18 cellular contexts compared by ENCODE assay signal in the genomic region with DNA sequence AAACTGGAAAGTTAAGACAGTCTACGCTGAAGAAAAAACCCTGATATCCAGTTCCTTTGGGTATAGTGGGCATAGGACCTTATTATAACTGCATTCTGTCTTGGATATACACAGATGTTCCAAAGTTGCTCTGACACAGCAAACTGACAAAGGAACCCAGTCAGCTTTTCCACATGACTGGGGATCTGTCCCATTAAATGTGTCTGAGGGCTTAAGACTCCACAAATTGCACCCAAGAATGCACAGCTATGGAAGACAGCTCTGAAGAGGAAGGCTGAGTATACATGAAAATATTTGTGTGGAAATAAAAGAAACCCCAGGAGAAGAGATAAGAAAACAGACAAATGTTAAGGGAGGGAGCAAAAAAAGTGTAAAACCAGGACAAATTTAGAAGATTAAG.
A peak's percentile ranks its signal among the peaks of the same experiment; 100 is the strongest.
DNase-seq lines count a peak whose midpoint lies in the region; ATAC-seq and TF ChIP-seq lines count a peak whose summit lies in the region.
"Had no signal": no experiment of that assay in that cellular context is flagged by ENCODE, and none has a peak within 500 bp of the region (broad histone marks: within the 10 kb centered on the region; RNA-seq: fewer than 3 reads in every experiment).

No MANE protein-coding gene starts in this region.

- POLR2A ChIA-PET in MCF 10A (lab: Yijun Ruan, JAX), result interaction anchor here (1.1 to 1.4 kb wide), 2 partner anchors 48 to 146 kb away, joined by 4 to 8 read pairs; partner anchors contain the start of gene NME1
- POLR2A ChIA-PET in naive thymus-derived CD4-positive, alpha-beta T cell (lab: Charles Lee), result no interaction called here

- no peaks in the 10 kb centered on the region for H4K20me1 ChIP-seq in osteoblast (ENCODE audit: insufficient read depth, low read length)

- peaks cover 18% of the 10 kb centered on the region for H3K79me2 ChIP-seq in osteoblast (ENCODE audit: insufficient read depth, low read length)
- H3K79me2 ChIP-seq: parathyroid adenoma had no signal

- no peak for ATAC-seq in HG02763 (IDR thresholded peaks at IDR 0.05; ENCODE audit: unreplicated experiment)
- no peak for ATAC-seq in HG03108 (IDR thresholded peaks at IDR 0.05; ENCODE audit: unreplicated experiment)
- ATAC-seq in naive thymus-derived CD4-positive, alpha-beta T cell, result no peak
- ATAC-seq: HCT116, T-cell had no signal

- TF ChIP-seq CTCF in fibroblast of the aortic adventitia (IDR thresholded peaks at IDR 0.05; ENCODE audit: insufficient read depth, low read length) (no peak), osteoblast (IDR thresholded peaks at IDR 0.05; ENCODE audit: extremely low read depth, low read depth, low read length) (no peak), MCF 10A (IDR thresholded peaks at IDR 0.05; ENCODE audit: unreplicated experiment) (no peak)

- H3K27ac ChIP-seq in osteoblast (ENCODE audit: low read depth, low read length), result peak overlapping the region; percentile 65
- H3K27ac ChIP-seq in naive thymus-derived CD4-positive, alpha-beta T cell (ENCODE audit: low read depth, low read length), result no peak overlapping the region
- H3K27ac ChIP-seq: esophagus squamous epithelium, parathyroid adenoma, VCaP had no signal

- DNase-seq in AG20443 (ENCODE audit: low spot score), result peak; percentile 48
- DNase-seq in amniotic epithelial cell (ENCODE audit: low read depth), result peak; percentile 79
- peak; percentile 50 for DNase-seq in fibroblast of the aortic adventitia (ENCODE audit: low read depth)
- peak; percentile 47 for DNase-seq in osteoblast (ENCODE audit: insufficient read length, low spot score, missing footprints)
- no peak for DNase-seq in MCF 10A (ENCODE audit: unreplicated experiment)
- no peak for DNase-seq in naive thymus-derived CD4-positive, alpha-beta T cell
- DNase-seq: anterior cingulate cortex; Calu3; esophagus squamous epithelium; GDM1; NCI-H1417; NK-92 treated with Interleukin-12 subunit alpha and Interleukin-12 subunit beta, amount 100 ng/mL, for 24 hours; T-cell had no signal

- H3K36me3 Mint-ChIP-seq in MCF 10A (ENCODE audit: insufficient read depth, unreplicated experiment), result peaks cover 40% of the 10 kb centered on the region
- peaks cover 9 to 13% (median 13%) of the 10 kb centered on the region in 5 donors for H3K36me3 Mint-ChIP-seq in naive thymus-derived CD4-positive, alpha-beta T cell

- H3K4me1 Mint-ChIP-seq in MCF 10A (ENCODE audit: insufficient read depth, unreplicated experiment), result no peaks in the 10 kb centered on the region
- H3K4me1 Mint-ChIP-seq in naive thymus-derived CD4-positive, alpha-beta T cell, result no peaks in the 10 kb centered on the region
- H3K4me1 Mint-ChIP-seq: T-cell had no signal

- CTCF ChIA-PET in MCF 10A (lab: Yijun Ruan, JAX), result interaction anchor here (0.7 to 3.6 kb wide), 3 partner anchors 50 to 146 kb away, joined by 5 to 16 read pairs (median 5); partner anchors contain the start of gene NME1
- CTCF ChIA-PET in naive thymus-derived CD4-positive, alpha-beta T cell (lab: Charles Lee), result no interaction called here

- H3K4me3 ChIP-seq in fibroblast of the aortic adventitia (ENCODE audit: low read depth, low read length) (no peak overlapping the region), osteoblast (ENCODE audit: insufficient read depth, low read length) (no peak overlapping the region)
- H3K4me3 ChIP-seq in naive thymus-derived CD4-positive, alpha-beta T cell (ENCODE audit: low read length), result no peak overlapping the region
- H3K4me3 ChIP-seq: esophagus squamous epithelium had no signal

- no peak overlapping the region for H3K27ac Mint-ChIP-seq in MCF 10A (ENCODE audit: low read depth, unreplicated experiment)
- peak overlapping the region in 1 of 9 donors; percentile 67 for H3K27ac Mint-ChIP-seq in naive thymus-derived CD4-positive, alpha-beta T cell

- no TSS peak for BruUV-seq in MCF 10A (replicated peaks; lab: Mats Ljungman, UMichigan)

- no peaks in the 10 kb centered on the region for H3K9me3 ChIP-seq in osteoblast (ENCODE audit: low read depth, low read length)
- no peaks in the 10 kb centered on the region for H3K9me3 ChIP-seq in naive thymus-derived CD4-positive, alpha-beta T cell (ENCODE audit: control insufficient read depth in 2 of 3, low read length in 3 of 3)
- H3K9me3 ChIP-seq: esophagus squamous epithelium had no signal

- H3K4me3 Mint-ChIP-seq in MCF 10A (ENCODE audit: unreplicated experiment), result no peak overlapping the region
- no peak overlapping the region for H3K4me3 Mint-ChIP-seq in naive thymus-derived CD4-positive, alpha-beta T cell
- H3K4me3 Mint-ChIP-seq: T-cell had no signal

- no peaks in the 10 kb centered on the region for H3K9me3 Mint-ChIP-seq in MCF 10A (ENCODE audit: unreplicated experiment)
- no peaks in the 10 kb centered on the region for H3K9me3 Mint-ChIP-seq in naive thymus-derived CD4-positive, alpha-beta T cell
- H3K9me3 Mint-ChIP-seq: T-cell had no signal

- intact Hi-C loops in MCF 10A (cut with micrococcal nuclease), result no loop called here
- intact Hi-C loops in naive thymus-derived CD4-positive, alpha-beta T cell (cut with micrococcal nuclease), result loop anchor here in 1 of 2 donors (10.0 kb wide), 1 partner anchor 258 kb away; the partner anchor contains the start of genes MBTD1 and UTP18

- H3K4me1 ChIP-seq in osteoblast (ENCODE audit: insufficient read depth, low read length), result peaks cover 25% of the 10 kb centered on the region
- no peaks in the 10 kb centered on the region for H3K4me1 ChIP-seq in naive thymus-derived CD4-positive, alpha-beta T cell (ENCODE audit: control insufficient read depth in 2 of 2, insufficient read depth in 2 of 2, low read length in 2 of 2)
- H3K4me1 ChIP-seq: esophagus squamous epithelium, parathyroid adenoma had no signal

- H3K4me2 ChIP-seq in osteoblast (ENCODE audit: insufficient read depth, low read length), result peak overlapping the region; percentile 65

- H2AFZ ChIP-seq in osteoblast (ENCODE audit: low read length), result no peak overlapping the region
- H2AFZ ChIP-seq: parathyroid adenoma had no signal

- H3K27me3 Mint-ChIP-seq in MCF 10A (ENCODE audit: insufficient read depth, unreplicated experiment), result no peaks in the 10 kb centered on the region
- H3K27me3 Mint-ChIP-seq in naive thymus-derived CD4-positive, alpha-beta T cell, result no peaks in the 10 kb centered on the region
- H3K27me3 Mint-ChIP-seq: T-cell had no signal

- peaks cover 40% of the 10 kb centered on the region for H3K36me3 ChIP-seq in osteoblast (ENCODE audit: insufficient read depth, low read length)
- peaks cover 6 to 23% (median 7%) of the 10 kb centered on the region in 3 experiments for H3K36me3 ChIP-seq in naive thymus-derived CD4-positive, alpha-beta T cell (ENCODE audit: control insufficient read depth in 2 of 3, insufficient read depth in 3 of 3, low read length in 3 of 3)

- H3K27me3 ChIP-seq in osteoblast (ENCODE audit: insufficient read depth, low read length), result no peaks in the 10 kb centered on the region
- no peaks in the 10 kb centered on the region for H3K27me3 ChIP-seq in naive thymus-derived CD4-positive, alpha-beta T cell (ENCODE audit: control insufficient read depth in 2 of 2, insufficient read depth in 2 of 2, low read length in 2 of 2)
- H3K27me3 ChIP-seq: esophagus squamous epithelium had no signal

Comparison
In these comparisons a context has a peak if more than half of its experiments do, and no peak if none do; other contexts are left out.
1. DNase-seq: peak in AG20443 (single experiment), amniotic epithelial cell (single experiment), fibroblast of the aortic adventitia (single experiment) and osteoblast (single experiment); none in MCF 10A (single experiment) and naive thymus-derived CD4-positive, alpha-beta T cell (0 of 9).